8 cellular contexts compared by ENCODE assay signal in genomic region chr1:33346921-33347649, GRCh38. TPM values are rescaled to one million over a fixed set of nuclear protein-coding genes. Genes with fewer than 3 reads are reported as not detected.
DNase-seq lines count a peak whose midpoint lies in the region; ATAC-seq, FAIRE-seq and TF ChIP-seq lines count a peak whose summit lies in the region.

No MANE protein-coding gene starts in this region.

- no peak for TF ChIP-seq POLR2A in lower leg skin (IDR thresholded peaks at IDR 0.05)
- TF ChIP-seq POLR2A in GM12892 (IDR thresholded peaks at IDR 0.05; ENCODE audit: low read depth, low read length) = no peak

- intact Hi-C loops in lower leg skin (cut with DNase I; ENCODE audit: low total_unique reads) = no loop called here

- H3K36me3 ChIP-seq in thoracic aorta = peaks cover 2% of the 10 kb centered on the region

- peak overlapping the region; percentile 95 to 97 for H3K27ac ChIP-seq in thoracic aorta

- no peaks in the 10 kb centered on the region for H3K27me3 ChIP-seq in thoracic aorta (replicated peaks; ENCODE audit: insufficient read depth)

- TF ChIP-seq CTCF in cardiac fibroblast (IDR thresholded peaks at IDR 0.05; ENCODE audit: low read depth, low read length) = no peak
- no peak for TF ChIP-seq CTCF in lower leg skin (IDR thresholded peaks at IDR 0.05)
- TF ChIP-seq CTCF in thoracic aorta (IDR thresholded peaks at IDR 0.05) = no peak

- H3K4me1 ChIP-seq in thoracic aorta (ENCODE audit: control insufficient read depth in 1 of 2, low read depth in 2 of 2) = peaks cover 47 to 65% of the 10 kb centered on the region in 2 donors

- ATAC-seq in thoracic aorta (ENCODE audit: insufficient number of reproducible peaks, low FRiP score, low read depth) = peak; percentile 47

- WGBS in lower leg skin, 2 donors = 16 to 26% methylated on average over 2 of the region's 2 CpGs

- peak; percentile 98 for DNase-seq in EL
- peak; percentile 36 for DNase-seq in NCI-H460 (ENCODE audit: extremely low read depth, low read depth)
- DNase-seq in cardiac fibroblast (ENCODE audit: low read depth in 2 of 2) = peak; percentile 93 to 96
- peak; percentile 68 to 89 for DNase-seq in lower leg skin (ENCODE audit: low spot score in 2 of 2)
- DNase-seq in thoracic aorta (ENCODE audit: low spot score) = peak; percentile 58
- DNase-seq in GM12892 (ENCODE audit: insufficient read length) = no peak
- DNase-seq in DMS 273 (lab: John Stamatoyannopoulos, UW; ENCODE audit: unreplicated experiment) = no peak
- no peak for DNase-seq in midbrain (lab: John Stamatoyannopoulos, UW)

- H3K9me3 ChIP-seq in thoracic aorta = no peaks in the 10 kb centered on the region

- H3K4me3 ChIP-seq in cardiac fibroblast (replicated peaks in 1 of 2; ENCODE audit: low read depth in 2 of 2, low read length in 2 of 2) (peak overlapping the region; percentile 70 to 82), lower leg skin (ENCODE audit: low read depth, poor library complexity, severe bottlenecking) (no peak overlapping the region), thoracic aorta (peak overlapping the region; percentile 96)

- no peak for FAIRE-seq in GM12892 (lab: Jason Lieb, UNC)

RNA-seq across cellular contexts. Expression of gene A3GALT2, which starts 26.2 kb away (rescaled TPM):
- not detected in 2 replicates for total RNA-seq in NCI-H460 (2014; rRNA removed; shearing (Covaris generic))
- not detected in 2 replicates for polyA plus RNA-seq in NCI-H460 (2014; cell fraction: nucleus; rRNA removed)
- total RNA-seq in lower leg skin (not detected), thoracic aorta (under 1 TPM; 0.54 to 0.71 TPM)
- not detected for polyA plus RNA-seq in GM12892 (2012; ENCODE audit: missing spikeins)

Comparison
In these comparisons a context has a peak if more than half of its experiments do, and no peak if none do; other contexts are left out.
1. DNase-seq: peak in EL (single experiment), NCI-H460 (single experiment), cardiac fibroblast (2 of 2), lower leg skin (2 of 2) and thoracic aorta (single experiment); none in GM12892 (single experiment), DMS 273 (single experiment) and midbrain (single experiment).